ENCODE assay signal across 1 cellular context in the genomic region with DNA sequence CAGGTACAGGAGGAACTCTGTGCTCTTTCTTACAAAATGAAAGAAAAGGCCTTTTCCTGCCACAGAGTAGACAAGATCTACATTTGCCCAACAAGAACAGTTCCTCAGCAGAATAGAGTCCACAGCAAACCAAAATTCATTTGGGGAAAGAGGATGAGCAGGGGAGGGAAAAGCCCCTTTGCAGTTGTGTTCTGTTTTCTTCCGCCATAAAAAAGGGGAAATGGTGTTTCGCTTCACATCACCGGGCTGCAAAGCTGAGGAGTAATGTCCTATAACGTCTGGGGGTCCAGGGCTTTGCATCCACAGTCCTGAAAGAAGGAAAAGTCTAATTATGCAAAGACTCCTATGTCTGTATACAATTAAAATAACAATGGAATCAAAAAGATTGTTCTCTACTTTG.
TF ChIP-seq lines count a peak whose summit lies in the region.

A gene with protein sequence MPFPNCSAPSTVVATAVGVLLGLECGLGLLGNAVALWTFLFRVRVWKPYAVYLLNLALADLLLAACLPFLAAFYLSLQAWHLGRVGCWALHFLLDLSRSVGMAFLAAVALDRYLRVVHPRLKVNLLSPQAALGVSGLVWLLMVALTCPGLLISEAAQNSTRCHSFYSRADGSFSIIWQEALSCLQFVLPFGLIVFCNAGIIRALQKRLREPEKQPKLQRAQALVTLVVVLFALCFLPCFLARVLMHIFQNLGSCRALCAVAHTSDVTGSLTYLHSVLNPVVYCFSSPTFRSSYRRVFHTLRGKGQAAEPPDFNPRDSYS (minus strand): TSS at position 114 of the 400 bp plus-strand sequence. CDS start 149 bp downstream, outside the sequence.

TF ChIP-seq in GM23338, 12 proteins besides CTCF, POLR2A, EP300 and RAD21 (continued from another document):
- TF ChIP-seq CREB1 (CRISPR knock-in tag; IDR thresholded peaks at IDR 0.05; ENCODE audit: low read depth) (no peak), STAT1 (IDR thresholded peaks at IDR 0.05; ENCODE audit: unreplicated experiment) (no peak), POLR2AphosphoS5 (IDR thresholded peaks at IDR 0.05; ENCODE audit: low read depth) (no peak)
- TF ChIP-seq, protein P1, sequence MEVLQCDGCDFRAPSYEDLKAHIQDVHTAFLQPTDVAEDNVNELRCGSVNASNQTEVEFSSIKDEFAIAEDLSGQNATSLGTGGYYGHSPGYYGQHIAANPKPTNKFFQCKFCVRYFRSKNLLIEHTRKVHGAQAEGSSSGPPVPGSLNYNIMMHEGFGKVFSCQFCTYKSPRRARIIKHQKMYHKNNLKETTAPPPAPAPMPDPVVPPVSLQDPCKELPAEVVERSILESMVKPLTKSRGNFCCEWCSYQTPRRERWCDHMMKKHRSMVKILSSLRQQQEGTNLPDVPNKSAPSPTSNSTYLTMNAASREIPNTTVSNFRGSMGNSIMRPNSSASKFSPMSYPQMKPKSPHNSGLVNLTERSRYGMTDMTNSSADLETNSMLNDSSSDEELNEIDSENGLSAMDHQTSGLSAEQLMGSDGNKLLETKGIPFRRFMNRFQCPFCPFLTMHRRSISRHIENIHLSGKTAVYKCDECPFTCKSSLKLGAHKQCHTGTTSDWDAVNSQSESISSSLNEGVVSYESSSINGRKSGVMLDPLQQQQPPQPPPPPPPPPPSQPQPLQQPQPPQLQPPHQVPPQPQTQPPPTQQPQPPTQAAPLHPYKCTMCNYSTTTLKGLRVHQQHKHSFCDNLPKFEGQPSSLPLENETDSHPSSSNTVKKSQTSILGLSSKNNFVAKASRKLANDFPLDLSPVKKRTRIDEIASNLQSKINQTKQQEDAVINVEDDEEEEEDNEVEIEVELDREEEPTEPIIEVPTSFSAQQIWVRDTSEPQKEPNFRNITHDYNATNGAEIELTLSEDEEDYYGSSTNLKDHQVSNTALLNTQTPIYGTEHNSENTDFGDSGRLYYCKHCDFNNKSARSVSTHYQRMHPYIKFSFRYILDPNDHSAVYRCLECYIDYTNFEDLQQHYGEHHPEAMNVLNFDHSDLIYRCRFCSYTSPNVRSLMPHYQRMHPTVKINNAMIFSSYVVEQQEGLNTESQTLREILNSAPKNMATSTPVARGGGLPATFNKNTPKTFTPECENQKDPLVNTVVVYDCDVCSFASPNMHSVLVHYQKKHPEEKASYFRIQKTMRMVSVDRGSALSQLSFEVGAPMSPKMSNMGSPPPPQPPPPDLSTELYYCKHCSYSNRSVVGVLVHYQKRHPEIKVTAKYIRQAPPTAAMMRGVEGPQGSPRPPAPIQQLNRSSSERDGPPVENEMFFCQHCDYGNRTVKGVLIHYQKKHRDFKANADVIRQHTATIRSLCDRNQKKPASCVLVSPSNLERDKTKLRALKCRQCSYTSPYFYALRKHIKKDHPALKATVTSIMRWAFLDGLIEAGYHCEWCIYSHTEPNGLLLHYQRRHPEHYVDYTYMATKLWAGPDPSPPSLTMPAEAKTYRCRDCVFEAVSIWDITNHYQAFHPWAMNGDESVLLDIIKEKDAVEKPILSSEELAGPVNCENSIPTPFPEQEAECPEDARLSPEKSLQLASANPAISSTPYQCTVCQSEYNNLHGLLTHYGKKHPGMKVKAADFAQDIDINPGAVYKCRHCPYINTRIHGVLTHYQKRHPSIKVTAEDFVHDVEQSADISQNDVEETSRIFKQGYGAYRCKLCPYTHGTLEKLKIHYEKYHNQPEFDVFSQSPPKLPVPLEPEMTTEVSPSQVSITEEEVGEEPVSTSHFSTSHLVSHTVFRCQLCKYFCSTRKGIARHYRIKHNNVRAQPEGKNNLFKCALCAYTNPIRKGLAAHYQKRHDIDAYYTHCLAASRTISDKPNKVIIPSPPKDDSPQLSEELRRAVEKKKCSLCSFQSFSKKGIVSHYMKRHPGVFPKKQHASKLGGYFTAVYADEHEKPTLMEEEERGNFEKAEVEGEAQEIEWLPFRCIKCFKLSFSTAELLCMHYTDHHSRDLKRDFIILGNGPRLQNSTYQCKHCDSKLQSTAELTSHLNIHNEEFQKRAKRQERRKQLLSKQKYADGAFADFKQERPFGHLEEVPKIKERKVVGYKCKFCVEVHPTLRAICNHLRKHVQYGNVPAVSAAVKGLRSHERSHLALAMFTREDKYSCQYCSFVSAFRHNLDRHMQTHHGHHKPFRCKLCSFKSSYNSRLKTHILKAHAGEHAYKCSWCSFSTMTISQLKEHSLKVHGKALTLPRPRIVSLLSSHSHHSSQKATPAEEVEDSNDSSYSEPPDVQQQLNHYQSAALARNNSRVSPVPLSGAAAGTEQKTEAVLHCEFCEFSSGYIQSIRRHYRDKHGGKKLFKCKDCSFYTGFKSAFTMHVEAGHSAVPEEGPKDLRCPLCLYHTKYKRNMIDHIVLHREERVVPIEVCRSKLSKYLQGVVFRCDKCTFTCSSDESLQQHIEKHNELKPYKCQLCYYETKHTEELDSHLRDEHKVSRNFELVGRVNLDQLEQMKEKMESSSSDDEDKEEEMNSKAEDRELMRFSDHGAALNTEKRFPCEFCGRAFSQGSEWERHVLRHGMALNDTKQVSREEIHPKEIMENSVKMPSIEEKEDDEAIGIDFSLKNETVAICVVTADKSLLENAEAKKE (CRISPR knock-in tag; IDR thresholded peaks at IDR 0.05), result no peak
TF ChIP-seq in GM23338: peak in this region for 0.
